Comparison of ENCODE assay signal across 8 cellular contexts in genomic region chr3:129238945-129239705, GRCh38. TPM values are rescaled to one million over a fixed set of nuclear protein-coding genes. Genes with fewer than 3 reads are reported as not detected.
A peak's percentile ranks its signal among the peaks of the same experiment; 100 is the strongest.
DNase-seq lines count a peak whose midpoint lies in the region; ATAC-seq and TF ChIP-seq lines count a peak whose summit lies in the region.

No MANE protein-coding gene starts in this region.

- H3K36me3 Mint-ChIP-seq in activated T-cell treated with anti-CD3 and anti-CD28 coated beads, Interleukin-2, amount 50 U/mL, for 24 hours (ENCODE audit: low read depth), result no peaks in the 10 kb centered on the region
- H3K36me3 Mint-ChIP-seq in activated CD4-positive, alpha-beta memory T cell treated with anti-CD3 and anti-CD28 coated beads, Interleukin-2, amount 10 ng/mL, durations not matched to agents 7 days and 5 days (ENCODE audit: low read depth), result peaks cover 4% of the 10 kb centered on the region

- H3K9me3 ChIP-seq in subcutaneous abdominal adipose tissue (ENCODE audit: control insufficient read depth in 5 of 5, low read length in 5 of 5), result no peaks in the 10 kb centered on the region

- peak overlapping the region; percentile 8 for H3K4me3 Mint-ChIP-seq in activated T-cell treated with anti-CD3 and anti-CD28 coated beads, Interleukin-2, amount 50 U/mL, for 24 hours
- peak overlapping the region; percentile 59 for H3K4me3 Mint-ChIP-seq in activated CD4-positive, alpha-beta memory T cell treated with anti-CD3 and anti-CD28 coated beads, Interleukin-2, amount 10 ng/mL, durations not matched to agents 7 days and 5 days

- H3K27ac ChIP-seq in foreskin keratinocyte (peak overlapping the region; percentile 37), subcutaneous abdominal adipose tissue (ENCODE audit: low read depth, low read length) (peak overlapping the region; percentile 46)

- H3K27ac Mint-ChIP-seq in activated T-cell treated with anti-CD3 and anti-CD28 coated beads, Interleukin-2, amount 50 U/mL, for 24 hours, result peak overlapping the region; percentile 81
- peak overlapping the region; percentile 97 for H3K27ac Mint-ChIP-seq in activated CD4-positive, alpha-beta memory T cell treated with anti-CD3 and anti-CD28 coated beads, Interleukin-2, amount 10 ng/mL, durations not matched to agents 7 days and 5 days

- ATAC-seq in foreskin keratinocyte, result peak; percentile 15
- ATAC-seq in GM21528 (IDR thresholded peaks at IDR 0.05; ENCODE audit: low FRiP score, unreplicated experiment), result no peak
- no peak for ATAC-seq in HG03460 (IDR thresholded peaks at IDR 0.05; ENCODE audit: unreplicated experiment)

- no peak for DNase-seq in activated T-cell treated with anti-CD3 and anti-CD28 coated beads, Interleukin-2, amount 50 U/mL, for 24 hours
- DNase-seq in activated T-cell treated with anti-CD3 and anti-CD28 coated beads for 4 hours, result no peak
- DNase-seq in activated CD4-positive, alpha-beta memory T cell treated with anti-CD3 and anti-CD28 coated beads, Interleukin-2, amount 10 ng/mL, durations not matched to agents 7 days and 5 days, result peak; percentile 64
- DNase-seq in foreskin keratinocyte, result peak in 1 of 2 donors; percentile 57
- DNase-seq in NCI-H1436 treated with DMSO at 0.1 percent for 48 hours (lab: John Stamatoyannopoulos, UW), result no peak

- CTCF ChIA-PET in activated CD4-positive, alpha-beta memory T cell treated with anti-CD3 and anti-CD28 coated beads, Interleukin-2, amount 10 ng/mL, durations not matched to agents 7 days and 5 days (lab: Charles Lee), result interaction anchor here (0.6 to 3.5 kb wide), 11 partner anchors 9 to 268 kb away, joined by 3 to 25 read pairs (median 7); partner anchors contain the start of gene COPG1

- peak overlapping the region in 2 of 5 donors; percentile 17 to 22 for H3K4me3 ChIP-seq in subcutaneous abdominal adipose tissue (ENCODE audit: low read depth in 1 of 5, low read length in 5 of 5)

- H3K36me3 ChIP-seq in subcutaneous abdominal adipose tissue (ENCODE audit: control insufficient read depth in 5 of 5, insufficient read depth in 5 of 5, low read length in 5 of 5), result peaks cover 0 to 3% (median 0%) of the 10 kb centered on the region in 5 donors

- H3K4me1 ChIP-seq in foreskin keratinocyte (peaks cover 13% of the 10 kb centered on the region), subcutaneous abdominal adipose tissue (ENCODE audit: control insufficient read depth in 5 of 5, insufficient read depth in 5 of 5, low read length in 5 of 5) (peaks cover 3 to 25% (median 19%) of the 10 kb centered on the region in 5 donors)

- H3K9ac ChIP-seq in subcutaneous abdominal adipose tissue (ENCODE audit: low read length in 5 of 5), result peak overlapping the region in 1 of 5 donors; percentile 35

- POLR2A ChIA-PET in activated CD4-positive, alpha-beta memory T cell treated with anti-CD3 and anti-CD28 coated beads, Interleukin-2, amount 10 ng/mL, durations not matched to agents 7 days and 5 days (lab: Charles Lee), result interaction anchor here (0.7 to 20.2 kb wide), 18 partner anchors 8 to 222 kb away, joined by 3 to 393 read pairs (median 6); partner anchors contain the start of genes CNBP, COPG1, HMCES and IFT122

- TF ChIP-seq CTCF in foreskin keratinocyte (conservative IDR thresholded peaks at IDR 0.05), result peak; percentile 13

- peaks cover 18% of the 10 kb centered on the region for H3K4me1 Mint-ChIP-seq in activated T-cell treated with anti-CD3 and anti-CD28 coated beads, Interleukin-2, amount 50 U/mL, for 24 hours (ENCODE audit: low read depth)
- H3K4me1 Mint-ChIP-seq in activated CD4-positive, alpha-beta memory T cell treated with anti-CD3 and anti-CD28 coated beads, Interleukin-2, amount 10 ng/mL, durations not matched to agents 7 days and 5 days, result peaks cover 59% of the 10 kb centered on the region

- no peaks in the 10 kb centered on the region for H3K9me3 Mint-ChIP-seq in activated T-cell treated with anti-CD3 and anti-CD28 coated beads, Interleukin-2, amount 50 U/mL, for 24 hours
- peaks cover 2% of the 10 kb centered on the region for H3K9me3 Mint-ChIP-seq in activated CD4-positive, alpha-beta memory T cell treated with anti-CD3 and anti-CD28 coated beads, Interleukin-2, amount 10 ng/mL, durations not matched to agents 7 days and 5 days

- H3K27me3 ChIP-seq in foreskin keratinocyte, result no peaks in the 10 kb centered on the region
- H3K27me3 ChIP-seq in subcutaneous abdominal adipose tissue (ENCODE audit: control insufficient read depth in 5 of 5, insufficient read depth in 4 of 5, low read length in 5 of 5), result no peaks in the 10 kb centered on the region

- no peaks in the 10 kb centered on the region for H3K27me3 Mint-ChIP-seq in activated T-cell treated with anti-CD3 and anti-CD28 coated beads, Interleukin-2, amount 50 U/mL, for 24 hours
- no peaks in the 10 kb centered on the region for H3K27me3 Mint-ChIP-seq in activated CD4-positive, alpha-beta memory T cell treated with anti-CD3 and anti-CD28 coated beads, Interleukin-2, amount 10 ng/mL, durations not matched to agents 7 days and 5 days

RNA-seq across cellular contexts. Expression of gene COPG1, which starts 10.3 kb away (rescaled TPM):
- total RNA-seq in activated CD4-positive, alpha-beta memory T cell treated with anti-CD3 and anti-CD28 coated beads, Interleukin-2, amount 10 ng/mL, durations not matched to agents 7 days and 5 days, result 100 to 1,000 TPM; 157 TPM
- 145 and 169 TPM in 2 replicates for total RNA-seq in foreskin keratinocyte
- 104 and 117 TPM in 2 replicates for polyA plus RNA-seq in foreskin keratinocyte

RNA-seq across cellular contexts. Expression of gene HMCES, which starts 39.5 kb away (rescaled TPM):
- total RNA-seq in activated CD4-positive, alpha-beta memory T cell treated with anti-CD3 and anti-CD28 coated beads, Interleukin-2, amount 10 ng/mL, durations not matched to agents 7 days and 5 days, result 10 to 100 TPM; 45.7 to 50.1 TPM
- total RNA-seq in foreskin keratinocyte, result 62.6 and 64.7 TPM in 2 replicates
- polyA plus RNA-seq in foreskin keratinocyte, result 89.4 and 92.1 TPM in 2 replicates

RNA-seq across cellular contexts. Expression of gene CNBP, which starts 55.4 kb away (rescaled TPM):
- total RNA-seq in activated CD4-positive, alpha-beta memory T cell treated with anti-CD3 and anti-CD28 coated beads, Interleukin-2, amount 10 ng/mL, durations not matched to agents 7 days and 5 days, result 100 to 1,000 TPM; 321 to 322 TPM
- total RNA-seq in foreskin keratinocyte, result 330 and 340 TPM in 2 replicates
- 274 and 309 TPM in 2 replicates for polyA plus RNA-seq in foreskin keratinocyte
